Comparison of ENCODE assay signal across 19 cellular contexts in genomic region chr5:180467576-180467975, GRCh38.
"Had no signal": no experiment of that assay in that cellular context is flagged by ENCODE, and none has a peak within 500 bp of the region (broad histone marks: within the 10 kb centered on the region; RNA-seq: fewer than 3 reads in every experiment).

No MANE protein-coding gene starts in this region.

- H3K27me3 ChIP-seq: tibial nerve had no signal

- FAIRE-seq: endothelial cell of umbilical vein had no signal

- H3K4me3 ChIP-seq: esophagus squamous epithelium, skin epidermis, tibial nerve had no signal

- H3K36me3 Mint-ChIP-seq: activated naive CD4-positive, alpha-beta T cell treated with anti-CD3 and anti-CD28 coated beads, Interleukin-2, amount 50 U/mL, for 72 hours; natural killer cell had no signal

- H3K36me3 ChIP-seq: esophagus squamous epithelium, tibial nerve had no signal

- ATAC-seq: activated naive CD4-positive, alpha-beta T cell treated with anti-CD3 and anti-CD28 coated beads, Interleukin-2, amount 50 U/mL, for 72 hours; natural killer cell; SK-N-SH treated with all-trans-retinoic acid at 6 μM for 48 hours had no signal

- H3K9me3 ChIP-seq: esophagus squamous epithelium, tibial nerve had no signal

- H3K27ac ChIP-seq: esophagus squamous epithelium, skin epidermis, tibial nerve had no signal

- DNase-seq: activated CD4-positive, CD25-positive, alpha-beta regulatory T cell treated with anti-CD3 and anti-CD28 coated beads, Interleukin-2, amount 50 U/mL, for 72 hours; activated gamma-delta T cell; central memory CD4-positive, alpha-beta T cell; cortex of kidney; effector CD4-positive, alpha-beta T cell; esophagus squamous epithelium; hippocampal formation; natural killer cell; stimulated activated CD4-positive, alpha-beta T cell treated with anti-CD3 and anti-CD28 coated beads, Interleukin-4, amount 100 ng/mL, for 4 hours; stimulated activated CD8-positive, alpha-beta memory T cell treated with anti-CD3 and anti-CD28 coated beads, Interleukin-4, amount 100 ng/mL, for 48 hours; stimulated activated naive CD4-positive, alpha-beta T cell treated with Interleukin-2 at 50 U/mL for 16 hours; substantia nigra; T-helper 1 cell had no signal

- H3K4me1 Mint-ChIP-seq: natural killer cell had no signal

- H3K27ac Mint-ChIP-seq: natural killer cell, progenitor cell of endocrine pancreas had no signal

- H3K9me3 Mint-ChIP-seq: activated naive CD4-positive, alpha-beta T cell treated with anti-CD3 and anti-CD28 coated beads, Interleukin-2, amount 50 U/mL, for 72 hours; natural killer cell had no signal

- H3K4me3 Mint-ChIP-seq: natural killer cell had no signal
